ENCODE assay signal across 8 cellular contexts in the genomic region with DNA sequence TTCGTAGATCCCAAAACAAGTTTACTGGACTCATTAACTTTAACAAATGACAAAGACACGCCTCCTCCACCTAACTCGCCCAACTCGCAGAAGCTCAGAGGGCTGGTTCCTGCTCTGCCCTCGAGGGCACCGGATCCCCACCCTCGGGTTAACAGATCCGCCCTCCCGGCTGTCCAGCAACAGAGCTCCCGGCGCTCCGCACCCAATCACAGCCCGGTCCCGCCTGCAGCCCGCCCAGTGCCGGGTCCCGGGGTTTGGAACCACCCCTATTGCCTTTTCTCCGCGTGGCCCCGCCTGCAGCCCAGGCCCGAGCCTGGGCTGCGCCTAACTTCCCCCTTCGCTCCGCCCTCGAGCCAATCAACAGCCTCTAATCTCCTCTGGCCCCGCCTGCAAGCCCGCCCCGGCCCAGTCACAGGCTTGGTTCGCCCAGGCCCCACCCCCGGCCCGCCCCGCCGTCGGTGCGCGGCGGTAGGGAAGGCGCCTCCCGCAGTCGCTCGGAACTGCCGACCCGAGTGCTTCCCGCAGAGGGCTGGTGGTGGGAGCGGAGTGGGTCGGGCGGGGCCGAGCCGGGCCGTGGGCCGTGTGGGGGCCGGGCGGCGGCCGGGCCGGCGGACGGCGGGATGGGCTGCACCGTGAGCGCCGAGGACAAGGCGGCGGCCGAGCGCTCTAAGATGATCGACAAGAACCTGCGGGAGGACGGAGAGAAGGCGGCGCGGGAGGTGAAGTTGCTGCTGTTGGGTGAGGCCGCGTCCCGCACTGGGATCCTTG. TPM values are rescaled to one million over a fixed set of nuclear protein-coding genes. Genes with fewer than 3 reads are reported as not detected.
DNase-seq lines count a peak whose midpoint lies in the region; ATAC-seq and TF ChIP-seq lines count a peak whose summit lies in the region.

A gene (plus strand): TSS at position 489 of the 768 bp plus-strand sequence. CDS start 132 bp downstream, at position 621.

- peaks cover 4% of the 10 kb centered on the region for H3K36me3 ChIP-seq in left ventricle myocardium inferior
- H3K36me3 ChIP-seq in prostate gland = no peaks in the 10 kb centered on the region
- no peaks in the 10 kb centered on the region for H3K36me3 ChIP-seq in urinary bladder (ENCODE audit: insufficient read depth)

- intact Hi-C loops in left ventricle myocardium inferior (cut with micrococcal nuclease) = no loop called here
- intact Hi-C loops in prostate gland (cut with DNase I) = loop anchor here (5.0 kb wide), 1 partner anchor 86 kb away; a partner anchor contains a TSS

- H3K4me3 ChIP-seq in left ventricle myocardium inferior = peak within 1 kb of the TSS; percentile 91
- peak within 1 kb of the TSS; percentile 69 to 97 for H3K4me3 ChIP-seq in prostate gland
- H3K4me3 ChIP-seq in urinary bladder (ENCODE audit: low read depth, low read length) = peak within 1 kb of the TSS; percentile 86

- H3K27me3 ChIP-seq in left ventricle myocardium inferior (ENCODE audit: low read depth) = no peaks in the 10 kb centered on the region
- H3K27me3 ChIP-seq in prostate gland (replicated peaks; ENCODE audit: insufficient read depth) = no peaks in the 10 kb centered on the region

- H3K27ac ChIP-seq in angular gyrus (ENCODE audit: low read depth, low read length) (peak within 1 kb of the TSS; percentile 78), left ventricle myocardium inferior (replicated peaks) (peak within 1 kb of the TSS; percentile 99), prostate gland (peak within 1 kb of the TSS; percentile 84 to 89), urinary bladder (ENCODE audit: low read depth) (peak within 1 kb of the TSS; percentile 98)

- H3K9me3 ChIP-seq in left ventricle myocardium inferior (replicated peaks) (no peaks in the 10 kb centered on the region), prostate gland (no peaks in the 10 kb centered on the region)

- ATAC-seq in GM18498 (IDR thresholded peaks at IDR 0.05; ENCODE audit: unreplicated experiment) (peak; percentile 93), HG02938 (IDR thresholded peaks at IDR 0.05; ENCODE audit: unreplicated experiment) (peak; percentile 92)

- H3K4me1 ChIP-seq in left ventricle myocardium inferior (peaks cover 58% of the 10 kb centered on the region), prostate gland (replicated peaks) (peaks cover 25% of the 10 kb centered on the region), urinary bladder (ENCODE audit: insufficient read depth) (no peaks in the 10 kb centered on the region)

- peak; percentile 91 for TF ChIP-seq POLR2A in prostate gland (IDR thresholded peaks at IDR 0.05)

- peak; percentile 66 to 95 for DNase-seq in NCI-H187 (lab: John Stamatoyannopoulos, UW)
- peak; percentile 98 to 99 (median 99) for DNase-seq in T-helper 2 cell
- DNase-seq in left ventricle myocardium inferior = peak; percentile 99
- DNase-seq in prostate gland (ENCODE audit: low spot score) = peak; percentile 99

- WGBS in prostate gland = 1% methylated on average over 75 of the region's 75 CpGs
- under 1% methylated on average over 75 of the region's 75 CpGs for WGBS in urinary bladder

- no peak for TF ChIP-seq CTCF in left ventricle myocardium inferior (IDR thresholded peaks at IDR 0.05; ENCODE audit: borderline replicate concordance)
- peak in 2 of 4 experiments; percentile 11 to 27 for TF ChIP-seq CTCF in prostate gland (IDR thresholded peaks at IDR 0.05)

RNA-seq across cellular contexts. Expression of the gene that starts here (rescaled TPM):
- total RNA-seq in left ventricle myocardium inferior = 118 TPM
- 100 to 1,000 TPM; 118 to 301 TPM for total RNA-seq in prostate gland
- 96.3 TPM for total RNA-seq in urinary bladder
- 263 TPM for polyA plus RNA-seq in urinary bladder

Comparison
In these comparisons a context has a peak if more than half of its experiments do, and no peak if none do; other contexts are left out.
1. Peak in every context shown above with its lines: DNase-seq, ATAC-seq, H3K4me3 ChIP-seq and H3K27ac ChIP-seq.